ENCODE assay signal across 1 cellular context in the genomic region with DNA sequence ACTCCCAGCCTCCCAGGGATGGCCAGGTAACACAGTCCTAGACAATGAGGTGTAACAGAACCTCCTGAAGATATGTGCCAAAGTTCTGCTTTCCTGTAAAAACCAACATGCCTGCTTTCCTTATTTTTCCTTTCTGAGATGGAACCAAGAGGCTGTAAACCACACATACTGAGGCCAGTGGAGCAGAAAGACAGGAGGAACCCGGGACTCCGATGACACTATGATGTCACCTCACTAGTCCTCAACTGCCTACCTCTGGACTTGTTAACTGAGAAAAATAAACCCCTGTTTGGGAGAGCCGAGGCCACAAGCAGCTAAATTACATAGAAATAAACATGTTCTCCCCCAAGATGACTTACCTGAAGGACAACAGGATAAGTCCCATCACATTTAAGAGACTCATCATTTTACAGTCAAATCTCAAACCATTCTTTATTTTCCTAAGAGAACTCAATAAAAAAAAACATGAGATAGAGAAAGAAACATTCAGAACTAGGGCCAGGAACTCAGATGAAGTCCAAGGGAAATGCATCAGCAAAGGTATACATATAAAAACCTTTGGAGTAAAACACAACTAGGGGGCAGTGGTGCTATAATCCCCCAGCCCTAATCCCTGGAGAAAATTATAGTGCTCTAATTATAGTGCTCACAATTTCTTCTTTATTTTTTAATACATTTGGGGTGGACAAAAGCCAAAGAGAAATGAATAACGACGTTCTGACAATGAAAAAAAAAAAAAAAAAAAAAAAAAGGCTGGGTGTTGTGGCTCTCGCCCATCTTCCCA.
TF ChIP-seq lines count a peak whose summit lies in the region.

No MANE protein-coding gene starts in this region.

TF ChIP-seq in A549, 52 proteins besides CTCF, POLR2A, EP300 and RAD21 (continued from another document):
- TF ChIP-seq, protein P1, sequence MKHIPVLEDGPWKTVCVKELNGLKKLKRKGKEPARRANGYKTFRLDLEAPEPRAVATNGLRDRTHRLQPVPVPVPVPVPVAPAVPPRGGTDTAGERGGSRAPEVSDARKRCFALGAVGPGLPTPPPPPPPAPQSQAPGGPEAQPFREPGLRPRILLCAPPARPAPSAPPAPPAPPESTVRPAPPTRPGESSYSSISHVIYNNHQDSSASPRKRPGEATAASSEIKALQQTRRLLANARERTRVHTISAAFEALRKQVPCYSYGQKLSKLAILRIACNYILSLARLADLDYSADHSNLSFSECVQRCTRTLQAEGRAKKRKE (CRISPR knock-in tag; IDR thresholded peaks at IDR 0.05; ENCODE audit: low read depth): no peak
- no peak for TF ChIP-seq FOXS1 (CRISPR knock-in tag; IDR thresholded peaks at IDR 0.05)
- TF ChIP-seq RNF2 (IDR thresholded peaks at IDR 0.05; ENCODE audit: borderline replicate concordance, low read depth): no peak
- no peak for TF ChIP-seq TFCP2L1 (CRISPR knock-in tag; IDR thresholded peaks at IDR 0.05)
- TF ChIP-seq, protein P2, sequence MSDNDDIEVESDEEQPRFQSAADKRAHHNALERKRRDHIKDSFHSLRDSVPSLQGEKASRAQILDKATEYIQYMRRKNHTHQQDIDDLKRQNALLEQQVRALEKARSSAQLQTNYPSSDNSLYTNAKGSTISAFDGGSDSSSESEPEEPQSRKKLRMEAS (IDR thresholded peaks at IDR 0.05): no peak
- TF ChIP-seq CEBPB (IDR thresholded peaks at IDR 0.05): no peak
- TF ChIP-seq ZSCAN20 (CRISPR knock-in tag; IDR thresholded peaks at IDR 0.05): no peak
- TF ChIP-seq, protein P3, sequence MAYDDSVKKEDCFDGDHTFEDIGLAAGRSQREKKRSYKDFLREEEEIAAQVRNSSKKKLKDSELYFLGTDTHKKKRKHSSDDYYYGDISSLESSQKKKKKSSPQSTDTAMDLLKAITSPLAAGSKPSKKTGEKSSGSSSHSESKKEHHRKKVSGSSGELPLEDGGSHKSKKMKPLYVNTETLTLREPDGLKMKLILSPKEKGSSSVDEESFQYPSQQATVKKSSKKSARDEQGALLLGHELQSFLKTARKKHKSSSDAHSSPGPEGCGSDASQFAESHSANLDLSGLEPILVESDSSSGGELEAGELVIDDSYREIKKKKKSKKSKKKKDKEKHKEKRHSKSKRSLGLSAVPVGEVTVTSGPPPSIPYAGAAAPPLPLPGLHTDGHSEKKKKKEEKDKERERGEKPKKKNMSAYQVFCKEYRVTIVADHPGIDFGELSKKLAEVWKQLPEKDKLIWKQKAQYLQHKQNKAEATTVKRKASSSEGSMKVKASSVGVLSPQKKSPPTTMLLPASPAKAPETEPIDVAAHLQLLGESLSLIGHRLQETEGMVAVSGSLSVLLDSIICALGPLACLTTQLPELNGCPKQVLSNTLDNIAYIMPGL (CRISPR knock-in tag; IDR thresholded peaks at IDR 0.05; ENCODE audit: borderline replicate concordance): no peak
- TF ChIP-seq ZC3H11A (IDR thresholded peaks at IDR 0.05): no peak
- no peak for TF ChIP-seq HOXB5 (CRISPR knock-in tag; IDR thresholded peaks at IDR 0.05)
- TF ChIP-seq POLR2AphosphoS2 (conservative IDR thresholded peaks at IDR 0.05; ENCODE audit: low read length): no peak
- TF ChIP-seq PHF8 (IDR thresholded peaks at IDR 0.05; ENCODE audit: borderline replicate concordance, low read depth): no peak
- TF ChIP-seq, protein P4, sequence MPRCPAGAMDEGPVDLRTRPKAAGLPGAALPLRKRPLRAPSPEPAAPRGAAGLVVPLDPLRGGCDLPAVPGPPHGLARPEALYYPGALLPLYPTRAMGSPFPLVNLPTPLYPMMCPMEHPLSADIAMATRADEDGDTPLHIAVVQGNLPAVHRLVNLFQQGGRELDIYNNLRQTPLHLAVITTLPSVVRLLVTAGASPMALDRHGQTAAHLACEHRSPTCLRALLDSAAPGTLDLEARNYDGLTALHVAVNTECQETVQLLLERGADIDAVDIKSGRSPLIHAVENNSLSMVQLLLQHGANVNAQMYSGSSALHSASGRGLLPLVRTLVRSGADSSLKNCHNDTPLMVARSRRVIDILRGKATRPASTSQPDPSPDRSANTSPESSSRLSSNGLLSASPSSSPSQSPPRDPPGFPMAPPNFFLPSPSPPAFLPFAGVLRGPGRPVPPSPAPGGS (IDR thresholded peaks at IDR 0.05): no peak
TF ChIP-seq in A549: peak in this region for 0.
